ENCODE assay signal across 8 cellular contexts in the genomic region with DNA sequence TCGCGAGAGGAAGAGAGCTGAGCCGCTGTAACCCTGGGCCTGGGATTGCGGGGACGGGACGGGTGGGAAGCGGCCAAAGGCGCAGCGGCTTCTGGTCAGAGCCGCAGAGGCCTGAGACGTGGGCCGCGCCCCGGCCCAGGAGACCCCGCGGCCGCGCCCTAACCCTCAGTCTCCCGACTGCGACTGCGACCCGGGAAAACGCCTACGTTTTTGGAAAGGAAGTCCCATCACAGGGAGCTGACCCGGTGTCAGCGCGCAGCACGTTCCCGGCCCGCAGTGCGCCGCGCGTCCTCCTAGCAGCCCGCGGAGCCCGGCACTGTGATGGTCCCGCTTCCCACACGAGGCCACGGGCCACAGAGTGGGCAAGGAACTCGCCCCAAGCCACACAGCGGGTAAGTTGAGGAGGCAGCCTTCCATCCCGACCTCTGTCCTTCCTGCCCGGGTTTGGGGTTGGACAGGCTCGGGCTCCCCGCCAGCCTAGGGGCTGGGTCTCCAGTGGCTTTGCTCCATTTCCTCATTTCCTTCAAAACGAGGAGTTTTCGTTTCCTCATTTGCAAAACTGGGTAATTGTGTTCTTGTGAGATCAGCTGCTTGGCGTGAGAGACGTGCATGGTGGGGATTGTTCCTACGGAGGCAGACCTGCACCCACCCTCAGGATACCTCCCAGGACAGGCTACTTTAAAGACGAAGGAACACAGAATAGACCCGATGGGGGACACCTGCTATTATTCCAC. TPM values are rescaled to one million over a fixed set of nuclear protein-coding genes. Genes with fewer than 3 reads are reported as not detected.
DNase-seq lines count a peak whose midpoint lies in the region; ATAC-seq and TF ChIP-seq lines count a peak whose summit lies in the region.

No MANE protein-coding gene starts in this region.

- H3K27ac Mint-ChIP-seq in effector memory CD8-positive, alpha-beta T cell, result no peak overlapping the region

- H3K27me3 Mint-ChIP-seq in effector memory CD8-positive, alpha-beta T cell, result peaks cover 77 to 94% of the 10 kb centered on the region in 2 donors

- peaks cover 8% of the 10 kb centered on the region for H3K9me3 ChIP-seq in AG04450 (ENCODE audit: control insufficient read depth, insufficient read depth, low read length)
- H3K9me3 ChIP-seq in mononuclear cell (ENCODE audit: low read depth, low read length), result peaks cover 5% of the 10 kb centered on the region

- POLR2A ChIA-PET in AG04450 (lab: Yijun Ruan, JAX), result no interaction called here

- H3K4me3 Mint-ChIP-seq in effector memory CD8-positive, alpha-beta T cell, result peak overlapping the region in 1 of 2 donors; percentile 12

- DNase-seq in AG04450 (ENCODE audit: low read depth, low spot score) (no peak), HuH-7 (ENCODE audit: low spot score) (peak; percentile 30), T-helper 9 cell (no peak), GDM1 (lab: John Stamatoyannopoulos, UW) (no peak), NCI-H2171 treated with DMSO at 0.1 percent for 48 hours (lab: John Stamatoyannopoulos, UW) (no peak), occipital lobe (lab: John Stamatoyannopoulos, UW) (no peak)
- DNase-seq in effector memory CD8-positive, alpha-beta T cell, result no peak

- CTCF ChIA-PET in AG04450 (lab: Charles Lee), result interaction anchor here (2.6 kb wide), 1 partner anchor 14 kb away, joined by 13 read pairs; no protein-coding TSS in a partner anchor

- H3K27ac ChIP-seq in AG04450 (ENCODE audit: low read depth, low read length), result no peak overlapping the region

- no peaks in the 10 kb centered on the region for H3K36me3 Mint-ChIP-seq in effector memory CD8-positive, alpha-beta T cell (ENCODE audit: insufficient read depth)

- H3K4me3 ChIP-seq in AG04450 (ENCODE audit: low read depth, low read length), result peak overlapping the region; percentile 38
- peak overlapping the region; percentile 38 for H3K4me3 ChIP-seq in mononuclear cell (ENCODE audit: low read length)

- no peaks in the 10 kb centered on the region for H3K9me3 Mint-ChIP-seq in effector memory CD8-positive, alpha-beta T cell

- TF ChIP-seq CTCF in AG04450 (IDR thresholded peaks at IDR 0.05; ENCODE audit: low read depth, low read length), result no peak

- H3K27me3 ChIP-seq in AG04450 (ENCODE audit: control insufficient read depth, insufficient read depth, low read length) (peaks cover 47% of the 10 kb centered on the region), mononuclear cell (ENCODE audit: insufficient read depth, low read length) (peaks cover 22% of the 10 kb centered on the region)

- H3K4me1 ChIP-seq in mononuclear cell (ENCODE audit: insufficient read depth, low read length), result peaks cover 19% of the 10 kb centered on the region

- ATAC-seq in effector memory CD8-positive, alpha-beta T cell (replicated peaks), result peak; percentile 10

- H3K4me1 Mint-ChIP-seq in effector memory CD8-positive, alpha-beta T cell (ENCODE audit: low read depth in 2 of 2), result no peaks in the 10 kb centered on the region

RNA-seq across cellular contexts. Expression of gene GPNMB, which starts 1.2 kb away (rescaled TPM):
- polyA plus RNA-seq in AG04450 (2011; rRNA removed), result 4.5 and 6.8 TPM in 2 replicates
- polyA minus RNA-seq in AG04450 (2011; rRNA and poly(A)+ RNA removed), result 1.6 and 2.0 TPM in 2 replicates
- total RNA-seq in mononuclear cell (1.5 TPM), occipital lobe (5.3 TPM)

RNA-seq across cellular contexts. Expression of gene MALSU1, which starts 51.4 kb away (rescaled TPM):
- 66.8 and 82.2 TPM in 2 replicates for polyA plus RNA-seq in AG04450 (2011; rRNA removed)
- polyA minus RNA-seq in AG04450 (2011; rRNA and poly(A)+ RNA removed), result 21.3 and 40.9 TPM in 2 replicates
- total RNA-seq in mononuclear cell (25.7 TPM), occipital lobe (27.5 TPM)
